8 cellular contexts compared by ENCODE assay signal in the genomic region with DNA sequence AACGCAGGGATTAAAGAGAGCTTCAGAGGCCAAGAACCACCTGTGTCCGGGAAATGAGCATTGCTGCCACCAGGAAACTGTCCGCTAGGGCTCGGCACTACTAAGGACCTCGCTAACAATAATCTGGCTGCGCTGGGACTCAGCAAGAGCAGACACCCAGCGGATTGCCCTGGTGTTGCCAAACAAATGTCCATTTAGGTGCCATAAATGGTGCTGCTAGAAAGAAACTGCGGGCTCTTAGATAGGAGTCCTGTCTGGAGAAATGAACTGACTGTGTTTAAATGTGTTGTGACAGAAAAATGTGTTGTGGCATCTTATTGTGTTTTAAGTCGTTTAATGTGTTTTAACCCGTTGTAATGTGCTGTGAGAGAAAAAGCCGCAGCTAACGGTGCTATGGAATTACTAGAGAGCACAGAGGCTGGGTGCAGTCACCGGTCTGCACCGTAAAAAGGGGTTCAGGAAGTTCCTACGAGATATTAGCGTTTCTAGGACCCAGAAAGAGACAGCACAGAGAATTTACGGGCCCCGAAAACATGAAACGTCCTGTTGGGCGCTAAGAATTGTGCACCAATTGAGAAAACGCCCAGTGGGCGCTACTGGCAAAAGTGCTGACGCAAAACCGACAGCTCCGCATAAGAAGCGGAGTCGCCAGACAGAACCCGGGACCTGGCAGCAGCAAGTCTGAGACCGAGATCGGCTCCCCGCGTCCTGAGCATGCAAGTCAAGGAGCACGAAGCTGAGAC.
DNase-seq lines count a peak whose midpoint lies in the region; ATAC-seq and TF ChIP-seq lines count a peak whose summit lies in the region.

No MANE protein-coding gene starts in this region.

- H3F3A ChIP-seq in MM.1S (ENCODE audit: insufficient read depth, low read length), result peaks cover 45% of the 10 kb centered on the region

- peaks cover 25% of the 10 kb centered on the region for H3K36me3 Mint-ChIP-seq in dendritic cell treated with granulocyte-macrophage colony-stimulating factor and Interleukin-4, amounts not matched to agents 40 ng/mL and 50 ng/mL, for 4 days (ENCODE audit: low read depth)

- H3K27me3 Mint-ChIP-seq in dendritic cell treated with granulocyte-macrophage colony-stimulating factor and Interleukin-4, amounts not matched to agents 40 ng/mL and 50 ng/mL, for 4 days, result peaks cover 17% of the 10 kb centered on the region

- peak overlapping the region; percentile 83 for H3K4me2 ChIP-seq in MM.1S (ENCODE audit: low read depth, low read length)

- H3K27me3 ChIP-seq in MM.1S (replicated peaks; ENCODE audit: insufficient read depth, low read length) (no peaks in the 10 kb centered on the region), suprapubic skin (peaks cover 87% of the 10 kb centered on the region)

- peak overlapping the region; percentile 81 for H2AFZ ChIP-seq in MM.1S (ENCODE audit: low read length)

- 13% methylated on average over 33 of the region's 33 CpGs for WGBS in suprapubic skin

- H3K4me3 Mint-ChIP-seq in dendritic cell treated with granulocyte-macrophage colony-stimulating factor and Interleukin-4, amounts not matched to agents 40 ng/mL and 50 ng/mL, for 4 days, result peak overlapping the region; percentile 69

- H4K20me1 ChIP-seq in MM.1S (ENCODE audit: insufficient read depth, low read length), result no peaks in the 10 kb centered on the region

- H3K36me3 ChIP-seq in MM.1S (replicated peaks; ENCODE audit: insufficient read depth, low read length), result no peaks in the 10 kb centered on the region
- H3K36me3 ChIP-seq in mucosa of descending colon (ENCODE audit: low read depth), result no peaks in the 10 kb centered on the region
- no peaks in the 10 kb centered on the region for H3K36me3 ChIP-seq in suprapubic skin

- peak overlapping the region; percentile 98 for H3K27ac Mint-ChIP-seq in dendritic cell treated with granulocyte-macrophage colony-stimulating factor and Interleukin-4, amounts not matched to agents 40 ng/mL and 50 ng/mL, for 4 days

- CTCF ChIA-PET in GM10248 (lab: Yijun Ruan, JAX), result interaction anchor here (0.6 to 3.0 kb wide), 15 partner anchors 9 to 92 kb away, joined by 3 to 17 read pairs (median 4); no protein-coding TSS in a partner anchor

- ATAC-seq in GM21825 (IDR thresholded peaks at IDR 0.05; ENCODE audit: unreplicated experiment), result peak; percentile 69
- peak; percentile 73 for ATAC-seq in mucosa of descending colon

- no peak for TF ChIP-seq POLR2A in suprapubic skin (IDR thresholded peaks at IDR 0.05)

- H3K27ac ChIP-seq in MM.1S (ENCODE audit: low read length) (peak overlapping the region; percentile 93), suprapubic skin (peak overlapping the region; percentile 90)

- DNase-seq in GM10248 (ENCODE audit: extremely low spot score), result peak; percentile 69
- peak; percentile 95 for DNase-seq in MM.1S
- peak; percentile 70 for DNase-seq in activated CD4-positive, alpha-beta T cell treated with anti-CD3 and anti-CD28 coated beads for 48 hours
- DNase-seq in mucosa of descending colon, result peak; percentile 62 to 85 (median 65)
- peak in 1 of 2 donors; percentile 86 for DNase-seq in suprapubic skin (ENCODE audit: low spot score in 2 of 2)
- no peak for DNase-seq in G401 (ENCODE audit: low spot score)

- H3K9me3 ChIP-seq in MM.1S (replicated peaks; ENCODE audit: insufficient read depth, low read length) (no peaks in the 10 kb centered on the region), mucosa of descending colon (no peaks in the 10 kb centered on the region), suprapubic skin (no peaks in the 10 kb centered on the region)

- H3K9ac ChIP-seq in MM.1S (ENCODE audit: low read length), result peak overlapping the region; percentile 82

- no peak for TF ChIP-seq EP300 in suprapubic skin (IDR thresholded peaks at IDR 0.05)

- peaks cover 17% of the 10 kb centered on the region for H3K9me3 Mint-ChIP-seq in dendritic cell treated with granulocyte-macrophage colony-stimulating factor and Interleukin-4, amounts not matched to agents 40 ng/mL and 50 ng/mL, for 4 days

- H3K9me2 ChIP-seq in MM.1S (replicated peaks; ENCODE audit: insufficient read depth, low read length), result no peaks in the 10 kb centered on the region

- H3K4me1 Mint-ChIP-seq in dendritic cell treated with granulocyte-macrophage colony-stimulating factor and Interleukin-4, amounts not matched to agents 40 ng/mL and 50 ng/mL, for 4 days (ENCODE audit: low read depth), result peaks cover 35% of the 10 kb centered on the region

- intact Hi-C loops in dendritic cell treated with granulocyte-macrophage colony-stimulating factor and Interleukin-4, amounts not matched to agents 40 ng/mL and 50 ng/mL, for 4 days (cut with micrococcal nuclease), result loop anchor here (1.0 to 5.0 kb wide), 5 partner anchors 37 to 1045 kb away; partner anchors contain the start of gene RIMOC1
- intact Hi-C loops in mucosa of descending colon (cut with DNase I, micrococcal nuclease), result no loop called here

- in situ Hi-C loops in G401 (cut with HindIII; ENCODE audit: low sequenced_read_pairs), result no loop called here

- POLR2A ChIA-PET in GM10248 (lab: Yijun Ruan, JAX), result interaction anchor here (0.6 kb wide), 1 partner anchor 154 kb away, joined by 3 read pairs; no protein-coding TSS in a partner anchor

- TF ChIP-seq CTCF in GM10248 (IDR thresholded peaks at IDR 0.05; ENCODE audit: control extremely low read depth, extremely low read depth, low read depth, missing control alignments), result no peak
- peak; percentile 71 for TF ChIP-seq CTCF in MM.1S (IDR thresholded peaks at IDR 0.05; ENCODE audit: low read length)
- peak; percentile 24 for TF ChIP-seq CTCF in mucosa of descending colon (IDR thresholded peaks at IDR 0.05)
- TF ChIP-seq CTCF in suprapubic skin (IDR thresholded peaks at IDR 0.05), result peak; percentile 12 to 34

- H3K4me1 ChIP-seq in MM.1S (ENCODE audit: low read length), result peaks cover 11% of the 10 kb centered on the region
- H3K4me1 ChIP-seq in mucosa of descending colon (ENCODE audit: low read depth), result peaks cover 32% of the 10 kb centered on the region
- H3K4me1 ChIP-seq in suprapubic skin, result peaks cover 45% of the 10 kb centered on the region

- H3K79me2 ChIP-seq in MM.1S (ENCODE audit: low read length), result peaks cover 5% of the 10 kb centered on the region; the same call in 1 of the 2 replicates

- H3K4me3 ChIP-seq in MM.1S (ENCODE audit: low read length) (peak overlapping the region; percentile 69), mucosa of descending colon (no peak overlapping the region), suprapubic skin (peak overlapping the region; percentile 65)
